In genomic region chr13:20525601-20526544, GRCh38 we compare ENCODE assay signal across 1 cellular context.
TF ChIP-seq lines count a peak whose summit lies in the region.

A gene with protein sequence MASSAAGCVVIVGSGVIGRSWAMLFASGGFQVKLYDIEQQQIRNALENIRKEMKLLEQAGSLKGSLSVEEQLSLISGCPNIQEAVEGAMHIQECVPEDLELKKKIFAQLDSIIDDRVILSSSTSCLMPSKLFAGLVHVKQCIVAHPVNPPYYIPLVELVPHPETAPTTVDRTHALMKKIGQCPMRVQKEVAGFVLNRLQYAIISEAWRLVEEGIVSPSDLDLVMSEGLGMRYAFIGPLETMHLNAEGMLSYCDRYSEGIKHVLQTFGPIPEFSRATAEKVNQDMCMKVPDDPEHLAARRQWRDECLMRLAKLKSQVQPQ (minus strand): TSS chr13:20525857. CDS start chr13:20525794, 63 bp downstream.

TF ChIP-seq in K562, 482 proteins besides CTCF, POLR2A, EP300 and RAD21 (continued from another document and continues in another):
- TF ChIP-seq, protein P1, sequence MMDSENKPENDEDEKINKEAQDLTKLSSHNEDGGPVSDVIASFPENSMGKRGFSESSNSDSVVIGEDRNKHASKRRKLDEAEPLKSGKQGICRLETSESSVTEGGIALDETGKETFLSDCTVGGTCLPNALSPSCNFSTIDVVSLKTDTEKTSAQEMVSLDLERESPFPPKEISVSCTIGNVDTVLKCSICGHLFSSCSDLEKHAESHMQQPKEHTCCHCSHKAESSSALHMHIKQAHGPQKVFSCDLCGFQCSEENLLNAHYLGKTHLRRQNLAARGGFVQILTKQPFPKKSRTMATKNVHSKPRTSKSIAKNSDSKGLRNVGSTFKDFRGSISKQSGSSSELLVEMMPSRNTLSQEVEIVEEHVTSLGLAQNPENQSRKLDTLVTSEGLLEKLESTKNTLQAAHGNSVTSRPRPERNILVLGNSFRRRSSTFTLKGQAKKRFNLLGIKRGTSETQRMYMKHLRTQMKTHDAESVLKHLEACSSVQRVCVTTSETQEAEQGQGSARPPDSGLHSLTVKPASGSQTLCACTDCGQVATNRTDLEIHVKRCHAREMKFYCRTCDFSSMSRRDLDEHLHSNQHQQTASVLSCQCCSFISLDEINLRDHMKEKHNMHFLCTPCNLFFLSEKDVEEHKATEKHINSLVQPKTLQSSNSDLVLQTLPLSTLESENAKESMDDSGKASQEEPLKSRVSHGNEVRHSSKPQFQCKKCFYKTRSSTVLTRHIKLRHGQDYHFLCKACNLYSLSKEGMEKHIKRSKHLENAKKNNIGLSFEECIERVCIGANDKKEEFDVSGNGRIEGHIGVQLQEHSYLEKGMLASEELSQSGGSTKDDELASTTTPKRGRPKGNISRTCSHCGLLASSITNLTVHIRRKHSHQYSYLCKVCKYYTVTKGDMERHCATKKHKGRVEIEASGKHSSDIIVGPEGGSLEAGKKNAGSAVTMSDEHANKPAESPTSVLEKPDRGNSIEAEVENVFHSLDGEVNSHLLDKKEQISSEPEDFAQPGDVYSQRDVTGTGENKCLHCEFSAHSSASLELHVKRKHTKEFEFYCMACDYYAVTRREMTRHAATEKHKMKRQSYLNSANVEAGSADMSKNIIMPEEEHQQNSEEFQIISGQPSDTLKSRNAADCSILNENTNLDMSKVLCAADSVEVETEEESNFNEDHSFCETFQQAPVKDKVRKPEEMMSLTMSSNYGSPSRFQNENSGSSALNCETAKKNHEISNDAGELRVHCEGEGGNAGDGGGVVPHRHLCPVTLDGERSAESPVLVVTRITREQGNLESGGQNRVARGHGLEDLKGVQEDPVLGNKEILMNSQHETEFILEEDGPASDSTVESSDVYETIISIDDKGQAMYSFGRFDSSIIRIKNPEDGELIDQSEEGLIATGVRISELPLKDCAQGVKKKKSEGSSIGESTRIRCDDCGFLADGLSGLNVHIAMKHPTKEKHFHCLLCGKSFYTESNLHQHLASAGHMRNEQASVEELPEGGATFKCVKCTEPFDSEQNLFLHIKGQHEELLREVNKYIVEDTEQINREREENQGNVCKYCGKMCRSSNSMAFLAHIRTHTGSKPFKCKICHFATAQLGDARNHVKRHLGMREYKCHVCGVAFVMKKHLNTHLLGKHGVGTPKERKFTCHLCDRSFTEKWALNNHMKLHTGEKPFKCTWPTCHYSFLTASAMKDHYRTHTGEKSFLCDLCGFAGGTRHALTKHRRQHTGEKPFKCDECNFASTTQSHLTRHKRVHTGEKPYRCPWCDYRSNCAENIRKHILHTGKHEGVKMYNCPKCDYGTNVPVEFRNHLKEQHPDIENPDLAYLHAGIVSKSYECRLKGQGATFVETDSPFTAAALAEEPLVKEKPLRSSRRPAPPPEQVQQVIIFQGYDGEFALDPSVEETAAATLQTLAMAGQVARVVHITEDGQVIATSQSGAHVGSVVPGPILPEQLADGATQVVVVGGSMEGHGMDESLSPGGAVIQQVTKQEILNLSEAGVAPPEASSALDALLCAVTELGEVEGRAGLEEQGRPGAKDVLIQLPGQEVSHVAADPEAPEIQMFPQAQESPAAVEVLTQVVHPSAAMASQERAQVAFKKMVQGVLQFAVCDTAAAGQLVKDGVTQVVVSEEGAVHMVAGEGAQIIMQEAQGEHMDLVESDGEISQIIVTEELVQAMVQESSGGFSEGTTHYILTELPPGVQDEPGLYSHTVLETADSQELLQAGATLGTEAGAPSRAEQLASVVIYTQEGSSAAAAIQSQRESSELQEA (IDR thresholded peaks at IDR 0.05; ENCODE audit: low read depth) = no peak
- TF ChIP-seq DIDO1 (tag; IDR thresholded peaks at IDR 0.05; ENCODE audit: low read depth) (no peak), NFYB (IDR thresholded peaks at IDR 0.05; ENCODE audit: extremely low read depth, insufficient read length) (no peak), OTX1 (CRISPR knock-in tag; IDR thresholded peaks at IDR 0.05) (no peak), SNIP1 (IDR thresholded peaks at IDR 0.05; ENCODE audit: low read depth) (no peak), KAT7 (CRISPR knock-in tag; IDR thresholded peaks at IDR 0.05; ENCODE audit: borderline replicate concordance) (no peak), ZC3H8 (IDR thresholded peaks at IDR 0.05) (no peak), HNRNPLL (IDR thresholded peaks at IDR 0.05; ENCODE audit: low read depth, low read length, poor library complexity, severe bottlenecking) (peak; percentile 30), IRF2 (CRISPR knock-in tag; IDR thresholded peaks at IDR 0.05) (no peak), ZNF76 (CRISPR knock-in tag; IDR thresholded peaks at IDR 0.05; ENCODE audit: borderline replicate concordance) (no peak), SLC30A9 (CRISPR knock-in tag; IDR thresholded peaks at IDR 0.05) (no peak), BACH1 (tag; IDR thresholded peaks at IDR 0.05) (no peak), FOXK2 (conservative IDR thresholded peaks at IDR 0.05 in 1 of 2, IDR thresholded peaks at IDR 0.05 in 1 of 2; ENCODE audit: low read depth in 2 of 2) (no peak), XRCC4 (IDR thresholded peaks at IDR 0.05; ENCODE audit: extremely low read depth, insufficient read depth, insufficient read length) (no peak), POLR2G (IDR thresholded peaks at IDR 0.05; ENCODE audit: low read depth, low read length) (peak; percentile 86), CBFA2T3 (IDR thresholded peaks at IDR 0.05) (no peak), ZNF146 (CRISPR knock-in tag; IDR thresholded peaks at IDR 0.05; ENCODE audit: unreplicated experiment) (no peak), L3MBTL2 (IDR thresholded peaks at IDR 0.05) (peak; percentile 36; the same call in 1 of the 2 replicates), ZBTB1 (CRISPR knock-in tag; IDR thresholded peaks at IDR 0.05; ENCODE audit: borderline replicate concordance, low read depth) (no peak), ZNF384 (IDR thresholded peaks at IDR 0.05; ENCODE audit: low read depth, low read length) (no peak), HDGF (IDR thresholded peaks at IDR 0.05) (no peak), PBX2 (CRISPR knock-in tag; IDR thresholded peaks at IDR 0.05; ENCODE audit: low read depth) (no peak), PBX2 (tag; conservative IDR thresholded peaks at IDR 0.05; ENCODE audit: low read depth) (no peak), NELFE (IDR thresholded peaks at IDR 0.05; ENCODE audit: insufficient read depth, insufficient read length) (no peak), KDM5B (IDR thresholded peaks at IDR 0.05; ENCODE audit: insufficient replicate concordance, low read depth, low read length) (peak; percentile 59), EWSR1 (IDR thresholded peaks at IDR 0.05; ENCODE audit: borderline replicate concordance, low read depth, partially characterized antibody) (no peak), ZNF644 (tag; IDR thresholded peaks at IDR 0.05; ENCODE audit: low read depth) (no peak), CREM (IDR thresholded peaks at IDR 0.05; ENCODE audit: low read depth) (peak; percentile 78), ZNF143 (CRISPR knock-in tag; IDR thresholded peaks at IDR 0.05) (no peak), ZNF584 (CRISPR knock-in tag; IDR thresholded peaks at IDR 0.05; ENCODE audit: low read depth) (no peak)
- TF ChIP-seq, protein P2, sequence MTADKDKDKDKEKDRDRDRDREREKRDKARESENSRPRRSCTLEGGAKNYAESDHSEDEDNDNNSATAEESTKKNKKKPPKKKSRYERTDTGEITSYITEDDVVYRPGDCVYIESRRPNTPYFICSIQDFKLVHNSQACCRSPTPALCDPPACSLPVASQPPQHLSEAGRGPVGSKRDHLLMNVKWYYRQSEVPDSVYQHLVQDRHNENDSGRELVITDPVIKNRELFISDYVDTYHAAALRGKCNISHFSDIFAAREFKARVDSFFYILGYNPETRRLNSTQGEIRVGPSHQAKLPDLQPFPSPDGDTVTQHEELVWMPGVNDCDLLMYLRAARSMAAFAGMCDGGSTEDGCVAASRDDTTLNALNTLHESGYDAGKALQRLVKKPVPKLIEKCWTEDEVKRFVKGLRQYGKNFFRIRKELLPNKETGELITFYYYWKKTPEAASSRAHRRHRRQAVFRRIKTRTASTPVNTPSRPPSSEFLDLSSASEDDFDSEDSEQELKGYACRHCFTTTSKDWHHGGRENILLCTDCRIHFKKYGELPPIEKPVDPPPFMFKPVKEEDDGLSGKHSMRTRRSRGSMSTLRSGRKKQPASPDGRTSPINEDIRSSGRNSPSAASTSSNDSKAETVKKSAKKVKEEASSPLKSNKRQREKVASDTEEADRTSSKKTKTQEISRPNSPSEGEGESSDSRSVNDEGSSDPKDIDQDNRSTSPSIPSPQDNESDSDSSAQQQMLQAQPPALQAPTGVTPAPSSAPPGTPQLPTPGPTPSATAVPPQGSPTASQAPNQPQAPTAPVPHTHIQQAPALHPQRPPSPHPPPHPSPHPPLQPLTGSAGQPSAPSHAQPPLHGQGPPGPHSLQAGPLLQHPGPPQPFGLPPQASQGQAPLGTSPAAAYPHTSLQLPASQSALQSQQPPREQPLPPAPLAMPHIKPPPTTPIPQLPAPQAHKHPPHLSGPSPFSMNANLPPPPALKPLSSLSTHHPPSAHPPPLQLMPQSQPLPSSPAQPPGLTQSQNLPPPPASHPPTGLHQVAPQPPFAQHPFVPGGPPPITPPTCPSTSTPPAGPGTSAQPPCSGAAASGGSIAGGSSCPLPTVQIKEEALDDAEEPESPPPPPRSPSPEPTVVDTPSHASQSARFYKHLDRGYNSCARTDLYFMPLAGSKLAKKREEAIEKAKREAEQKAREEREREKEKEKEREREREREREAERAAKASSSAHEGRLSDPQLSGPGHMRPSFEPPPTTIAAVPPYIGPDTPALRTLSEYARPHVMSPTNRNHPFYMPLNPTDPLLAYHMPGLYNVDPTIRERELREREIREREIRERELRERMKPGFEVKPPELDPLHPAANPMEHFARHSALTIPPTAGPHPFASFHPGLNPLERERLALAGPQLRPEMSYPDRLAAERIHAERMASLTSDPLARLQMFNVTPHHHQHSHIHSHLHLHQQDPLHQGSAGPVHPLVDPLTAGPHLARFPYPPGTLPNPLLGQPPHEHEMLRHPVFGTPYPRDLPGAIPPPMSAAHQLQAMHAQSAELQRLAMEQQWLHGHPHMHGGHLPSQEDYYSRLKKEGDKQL (CRISPR knock-in tag; IDR thresholded peaks at IDR 0.05; ENCODE audit: borderline replicate concordance) = no peak
- TF ChIP-seq, protein P3, sequence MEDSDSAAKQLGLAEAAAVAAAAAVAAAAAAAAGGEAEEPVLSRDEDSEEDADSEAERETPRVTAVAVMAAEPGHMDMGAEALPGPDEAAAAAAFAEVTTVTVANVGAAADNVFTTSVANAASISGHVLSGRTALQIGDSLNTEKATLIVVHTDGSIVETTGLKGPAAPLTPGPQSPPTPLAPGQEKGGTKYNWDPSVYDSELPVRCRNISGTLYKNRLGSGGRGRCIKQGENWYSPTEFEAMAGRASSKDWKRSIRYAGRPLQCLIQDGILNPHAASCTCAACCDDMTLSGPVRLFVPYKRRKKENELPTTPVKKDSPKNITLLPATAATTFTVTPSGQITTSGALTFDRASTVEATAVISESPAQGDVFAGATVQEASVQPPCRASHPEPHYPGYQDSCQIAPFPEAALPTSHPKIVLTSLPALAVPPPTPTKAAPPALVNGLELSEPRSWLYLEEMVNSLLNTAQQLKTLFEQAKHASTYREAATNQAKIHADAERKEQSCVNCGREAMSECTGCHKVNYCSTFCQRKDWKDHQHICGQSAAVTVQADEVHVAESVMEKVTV (CRISPR knock-in tag; IDR thresholded peaks at IDR 0.05) = no peak
- TF ChIP-seq, protein P4, sequence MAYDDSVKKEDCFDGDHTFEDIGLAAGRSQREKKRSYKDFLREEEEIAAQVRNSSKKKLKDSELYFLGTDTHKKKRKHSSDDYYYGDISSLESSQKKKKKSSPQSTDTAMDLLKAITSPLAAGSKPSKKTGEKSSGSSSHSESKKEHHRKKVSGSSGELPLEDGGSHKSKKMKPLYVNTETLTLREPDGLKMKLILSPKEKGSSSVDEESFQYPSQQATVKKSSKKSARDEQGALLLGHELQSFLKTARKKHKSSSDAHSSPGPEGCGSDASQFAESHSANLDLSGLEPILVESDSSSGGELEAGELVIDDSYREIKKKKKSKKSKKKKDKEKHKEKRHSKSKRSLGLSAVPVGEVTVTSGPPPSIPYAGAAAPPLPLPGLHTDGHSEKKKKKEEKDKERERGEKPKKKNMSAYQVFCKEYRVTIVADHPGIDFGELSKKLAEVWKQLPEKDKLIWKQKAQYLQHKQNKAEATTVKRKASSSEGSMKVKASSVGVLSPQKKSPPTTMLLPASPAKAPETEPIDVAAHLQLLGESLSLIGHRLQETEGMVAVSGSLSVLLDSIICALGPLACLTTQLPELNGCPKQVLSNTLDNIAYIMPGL (CRISPR knock-in tag; IDR thresholded peaks at IDR 0.05) = no peak
